1 cellular context compared by ENCODE assay signal in the genomic region with DNA sequence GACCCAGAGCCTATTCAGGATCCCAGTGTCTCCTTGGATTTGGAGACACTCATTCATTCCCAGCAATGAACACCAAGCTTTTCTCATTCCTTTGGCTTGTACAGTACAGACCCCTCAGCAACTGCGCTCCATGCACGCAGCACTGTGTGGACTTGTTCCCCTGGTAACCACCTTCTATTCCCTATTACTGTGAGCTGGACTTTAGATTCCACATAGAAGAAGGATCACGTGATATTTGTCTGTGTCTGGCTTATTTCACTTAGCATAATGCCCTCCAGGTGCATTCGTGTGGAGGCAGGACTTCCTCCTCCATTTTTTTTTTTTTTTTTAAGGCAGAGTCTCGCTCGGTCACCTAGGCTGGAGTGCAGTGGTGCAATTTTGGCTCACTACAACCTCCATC.
TF ChIP-seq lines count a peak whose summit lies in the region.

No MANE protein-coding gene starts in this region.

TF ChIP-seq in HepG2, 621 proteins besides CTCF, POLR2A, EP300 and RAD21:
- TF ChIP-seq, protein P1, sequence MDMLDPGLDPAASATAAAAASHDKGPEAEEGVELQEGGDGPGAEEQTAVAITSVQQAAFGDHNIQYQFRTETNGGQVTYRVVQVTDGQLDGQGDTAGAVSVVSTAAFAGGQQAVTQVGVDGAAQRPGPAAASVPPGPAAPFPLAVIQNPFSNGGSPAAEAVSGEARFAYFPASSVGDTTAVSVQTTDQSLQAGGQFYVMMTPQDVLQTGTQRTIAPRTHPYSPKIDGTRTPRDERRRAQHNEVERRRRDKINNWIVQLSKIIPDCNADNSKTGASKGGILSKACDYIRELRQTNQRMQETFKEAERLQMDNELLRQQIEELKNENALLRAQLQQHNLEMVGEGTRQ (IDR thresholded peaks at IDR 0.05; ENCODE audit: low read depth, low read length): peak; percentile 63
- TF ChIP-seq, protein P1 (CRISPR knock-in tag; IDR thresholded peaks at IDR 0.05; ENCODE audit: borderline replicate concordance): no peak; the same call in 1 of the 2 replicates
- TF ChIP-seq ZNF256 (CRISPR knock-in tag; conservative IDR thresholded peaks at IDR 0.05) (no peak), YEATS4 (CRISPR knock-in tag; IDR thresholded peaks at IDR 0.05; ENCODE audit: borderline replicate concordance) (no peak), BHLHE40 (IDR thresholded peaks at IDR 0.05; ENCODE audit: low read length) (peak; percentile 33; the same call in 1 of the 2 replicates), RFX3 (CRISPR knock-in tag; IDR thresholded peaks at IDR 0.05) (peak; percentile 52), SP1 (IDR thresholded peaks at IDR 0.05) (no peak), SP1 (CRISPR knock-in tag; IDR thresholded peaks at IDR 0.05) (no peak), RFX1 (IDR thresholded peaks at IDR 0.05) (peak; percentile 63), XBP1 (CRISPR knock-in tag; IDR thresholded peaks at IDR 0.05) (no peak), DDIT3 (CRISPR knock-in tag; IDR thresholded peaks at IDR 0.05) (no peak), ZNF713 (CRISPR knock-in tag; IDR thresholded peaks at IDR 0.05) (no peak), CBX2 (IDR thresholded peaks at IDR 0.05; ENCODE audit: low read depth, low read length) (no peak), CBX2 (CRISPR knock-in tag; IDR thresholded peaks at IDR 0.05; ENCODE audit: low read depth) (no peak), RNF219 (CRISPR knock-in tag; IDR thresholded peaks at IDR 0.05) (no peak), SAP130 (CRISPR knock-in tag; IDR thresholded peaks at IDR 0.05; ENCODE audit: low read depth) (peak; percentile 31; the same call in 1 of the 2 replicates), HOXA3 (CRISPR knock-in tag; IDR thresholded peaks at IDR 0.05) (no peak), HNF4A (CRISPR knock-in tag; IDR thresholded peaks at IDR 0.05) (0 out of 2 replicates have a peak, but pooled peaks have one; percentile 27), SP4 (CRISPR knock-in tag; IDR thresholded peaks at IDR 0.05) (no peak), MLLT10 (CRISPR knock-in tag; IDR thresholded peaks at IDR 0.05) (no peak), RAD51 (IDR thresholded peaks at IDR 0.05; ENCODE audit: borderline replicate concordance) (peak; percentile 91), KMT2A (CRISPR knock-in tag; IDR thresholded peaks at IDR 0.05) (no peak)
- TF ChIP-seq, protein P2, sequence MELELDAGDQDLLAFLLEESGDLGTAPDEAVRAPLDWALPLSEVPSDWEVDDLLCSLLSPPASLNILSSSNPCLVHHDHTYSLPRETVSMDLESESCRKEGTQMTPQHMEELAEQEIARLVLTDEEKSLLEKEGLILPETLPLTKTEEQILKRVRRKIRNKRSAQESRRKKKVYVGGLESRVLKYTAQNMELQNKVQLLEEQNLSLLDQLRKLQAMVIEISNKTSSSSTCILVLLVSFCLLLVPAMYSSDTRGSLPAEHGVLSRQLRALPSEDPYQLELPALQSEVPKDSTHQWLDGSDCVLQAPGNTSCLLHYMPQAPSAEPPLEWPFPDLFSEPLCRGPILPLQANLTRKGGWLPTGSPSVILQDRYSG (CRISPR knock-in tag; IDR thresholded peaks at IDR 0.05): no peak
